9 cellular contexts compared by ENCODE assay signal in genomic region chr12:54369597-54370217, GRCh38. TPM values are rescaled to one million over a fixed set of nuclear protein-coding genes. Genes with fewer than 3 reads are reported as not detected.
A peak's percentile ranks its signal among the peaks of the same experiment; 100 is the strongest.
DNase-seq lines count a peak whose midpoint lies in the region; ATAC-seq and TF ChIP-seq lines count a peak whose summit lies in the region.
"Had no signal": no experiment of that assay in that cellular context is flagged by ENCODE, and none has a peak within 500 bp of the region (broad histone marks: within the 10 kb centered on the region; RNA-seq: fewer than 3 reads in every experiment).

No MANE protein-coding gene starts in this region.

- H3K27me3 ChIP-seq in breast epithelium (no peaks in the 10 kb centered on the region), mesenchymal stem cell (ENCODE audit: control insufficient read depth in 1 of 2, insufficient read depth in 1 of 2, low read length in 2 of 2) (no peaks in the 10 kb centered on the region), thyroid gland (no peaks in the 10 kb centered on the region)

- peak overlapping the region; percentile 82 for H4K8ac ChIP-seq in mesenchymal stem cell (ENCODE audit: low read length)

- H3K4me2 ChIP-seq in mesenchymal stem cell (ENCODE audit: low read length, poor library complexity, severe bottlenecking), result peak overlapping the region; percentile 86

- CTCF ChIA-PET in activated CD4-positive, alpha-beta T cell treated with anti-CD3 and anti-CD28 coated beads for 36 hours (lab: Charles Lee), result interaction anchor here (0.7 to 4.5 kb wide), 7 partner anchors 10 to 78 kb away, joined by 3 to 25 read pairs (median 7); partner anchors contain the start of gene ZNF385A

- H3K4me3 Mint-ChIP-seq in activated CD4-positive, alpha-beta T cell treated with anti-CD3 and anti-CD28 coated beads, Interleukin-2, amount 10 ng/mL, durations not matched to agents 24 days and 14 days, result peak overlapping the region; percentile 65
- no peak overlapping the region for H3K4me3 Mint-ChIP-seq in activated CD4-positive, alpha-beta T cell treated with anti-CD3 and anti-CD28 coated beads for 36 hours
- H3K4me3 Mint-ChIP-seq: central memory CD8-positive, alpha-beta T cell had no signal

- peaks cover 36% of the 10 kb centered on the region for H3K4me1 Mint-ChIP-seq in activated CD4-positive, alpha-beta T cell treated with anti-CD3 and anti-CD28 coated beads, Interleukin-2, amount 10 ng/mL, durations not matched to agents 24 days and 14 days
- peaks cover 34% of the 10 kb centered on the region for H3K4me1 Mint-ChIP-seq in activated CD4-positive, alpha-beta T cell treated with anti-CD3 and anti-CD28 coated beads for 36 hours

- no peak overlapping the region for H4K91ac ChIP-seq in mesenchymal stem cell (ENCODE audit: low read length)

- no peak for DNase-seq in activated CD4-positive, alpha-beta T cell treated with anti-CD3 and anti-CD28 coated beads, Interleukin-2, amount 10 ng/mL, durations not matched to agents 24 days and 14 days
- DNase-seq in activated CD4-positive, alpha-beta T cell treated with anti-CD3 and anti-CD28 coated beads for 36 hours, result no peak
- no peak for DNase-seq in breast epithelium (ENCODE audit: low spot score in 2 of 2)
- DNase-seq in mesenchymal stem cell, result no peak
- no peak for DNase-seq in thyroid gland
- DNase-seq in middle frontal gyrus (ENCODE audit: extremely low spot score, low spot score), result no peak
- no peak for DNase-seq in NCI-H1417 (lab: John Stamatoyannopoulos, UW)
- no peak for DNase-seq in HK-2 (ENCODE audit: unreplicated experiment)

- peak overlapping the region in 1 of 2 experiments; percentile 88 for H3K18ac ChIP-seq in mesenchymal stem cell (ENCODE audit: low read depth in 1 of 2, low read length in 2 of 2)

- H3K27ac ChIP-seq in breast epithelium (peak overlapping the region; percentile 71 to 77), mesenchymal stem cell (ENCODE audit: low read length, poor library complexity, severe bottlenecking) (no peak overlapping the region), thyroid gland (peak overlapping the region in 2 of 3 donors; percentile 63 to 67)

- H3K4me3 ChIP-seq in breast epithelium (peak overlapping the region; percentile 37 to 55 (median 44)), mesenchymal stem cell (ENCODE audit: insufficient read depth in 1 of 2, low read depth in 1 of 2, low read length in 2 of 2) (peak overlapping the region in 1 of 2 experiments; percentile 70), thyroid gland (replicated peaks in 1 of 3) (peak overlapping the region in 1 of 3 donors; percentile 15)

- no peak overlapping the region for H2BK15ac ChIP-seq in mesenchymal stem cell (ENCODE audit: low read depth, poor library complexity, severe bottlenecking)

- H2AK5ac ChIP-seq in mesenchymal stem cell (ENCODE audit: low read length, severe bottlenecking), result no peak overlapping the region

- no peaks in the 10 kb centered on the region for H3K9me3 Mint-ChIP-seq in activated CD4-positive, alpha-beta T cell treated with anti-CD3 and anti-CD28 coated beads, Interleukin-2, amount 10 ng/mL, durations not matched to agents 24 days and 14 days
- H3K9me3 Mint-ChIP-seq in activated CD4-positive, alpha-beta T cell treated with anti-CD3 and anti-CD28 coated beads for 36 hours (ENCODE audit: low read depth), result no peaks in the 10 kb centered on the region
- H3K9me3 Mint-ChIP-seq: central memory CD8-positive, alpha-beta T cell had no signal

- H3K9ac ChIP-seq in mesenchymal stem cell (ENCODE audit: low read length), result peak overlapping the region; percentile 80

- TF ChIP-seq CTCF in breast epithelium (IDR thresholded peaks at IDR 0.05) (no peak), thyroid gland (IDR thresholded peaks at IDR 0.05) (no peak)

- H3K36me3 Mint-ChIP-seq in activated CD4-positive, alpha-beta T cell treated with anti-CD3 and anti-CD28 coated beads, Interleukin-2, amount 10 ng/mL, durations not matched to agents 24 days and 14 days (ENCODE audit: low read depth), result no peaks in the 10 kb centered on the region
- no peaks in the 10 kb centered on the region for H3K36me3 Mint-ChIP-seq in activated CD4-positive, alpha-beta T cell treated with anti-CD3 and anti-CD28 coated beads for 36 hours (ENCODE audit: low read depth)

- H3K27ac Mint-ChIP-seq in activated CD4-positive, alpha-beta T cell treated with anti-CD3 and anti-CD28 coated beads, Interleukin-2, amount 10 ng/mL, durations not matched to agents 24 days and 14 days, result no peak overlapping the region
- no peak overlapping the region for H3K27ac Mint-ChIP-seq in activated CD4-positive, alpha-beta T cell treated with anti-CD3 and anti-CD28 coated beads for 36 hours

- peak overlapping the region; percentile 52 for H2BK120ac ChIP-seq in mesenchymal stem cell (ENCODE audit: low read depth, low read length)

- H2AFZ ChIP-seq in mesenchymal stem cell (ENCODE audit: low read depth, low read length), result no peak overlapping the region

- ATAC-seq in activated CD4-positive, alpha-beta T cell treated with anti-CD3 and anti-CD28 coated beads for 36 hours, result no peak

- POLR2A ChIA-PET in activated CD4-positive, alpha-beta T cell treated with anti-CD3 and anti-CD28 coated beads for 36 hours (lab: Charles Lee), result interaction anchor here (0.6 to 1.0 kb wide), 2 partner anchors 65 to 83 kb away, joined by 3 read pairs; no protein-coding TSS in a partner anchor

- intact Hi-C loops in activated CD4-positive, alpha-beta T cell treated with anti-CD3 and anti-CD28 coated beads, Interleukin-2, amount 10 ng/mL, durations not matched to agents 24 days and 14 days (cut with micrococcal nuclease), result loop anchor here (2.0 to 10.0 kb wide), 3 partner anchors 45 to 365 kb away; partner anchors contain the start of genes COPZ1, HOXC8 and HOXC9
- intact Hi-C loops in activated CD4-positive, alpha-beta T cell treated with anti-CD3 and anti-CD28 coated beads for 36 hours (cut with DNase I, micrococcal nuclease), result loop anchor here in 1 of 2 experiments (2.0 kb wide), 1 partner anchor 33 kb away; no protein-coding TSS in a partner anchor
- intact Hi-C loops in breast epithelium (cut with DNase I; ENCODE audit: low total_unique reads) (loop anchor here (10.0 kb wide), 2 partner anchors 85 to 155 kb away; partner anchors contain the start of genes CBX5 and HNRNPA1), thyroid gland (cut with DNase I) (loop anchor here (10.0 kb wide), 1 partner anchor 115 kb away; no protein-coding TSS in a partner anchor)

- H3K9me3 ChIP-seq in breast epithelium (no peaks in the 10 kb centered on the region), mesenchymal stem cell (ENCODE audit: control insufficient read depth, low read length) (no peaks in the 10 kb centered on the region), thyroid gland (no peaks in the 10 kb centered on the region)

- no peaks in the 10 kb centered on the region for H3K36me3 ChIP-seq in breast epithelium
- H3K36me3 ChIP-seq in mesenchymal stem cell (ENCODE audit: control insufficient read depth in 1 of 2, insufficient read depth in 2 of 2, low read depth in 1 of 2, low read length in 2 of 2), result peaks cover 3 to 17% of the 10 kb centered on the region in 2 experiments
- peaks cover 8 to 18% of the 10 kb centered on the region in 2 donors for H3K36me3 ChIP-seq in thyroid gland

- no peak overlapping the region for H3K23ac ChIP-seq in mesenchymal stem cell (ENCODE audit: low read length in 2 of 2)

- H3K27me3 Mint-ChIP-seq in activated CD4-positive, alpha-beta T cell treated with anti-CD3 and anti-CD28 coated beads, Interleukin-2, amount 10 ng/mL, durations not matched to agents 24 days and 14 days, result peaks cover 8% of the 10 kb centered on the region
- peaks cover 2% of the 10 kb centered on the region for H3K27me3 Mint-ChIP-seq in activated CD4-positive, alpha-beta T cell treated with anti-CD3 and anti-CD28 coated beads for 36 hours
- H3K27me3 Mint-ChIP-seq: central memory CD8-positive, alpha-beta T cell had no signal

- H3K4me1 ChIP-seq in breast epithelium (peaks cover 0 to 8% of the 10 kb centered on the region in 2 donors), mesenchymal stem cell (ENCODE audit: control insufficient read depth, insufficient read depth, low read depth, low read length) (peaks cover 26% of the 10 kb centered on the region), thyroid gland (peaks cover 18 to 49% of the 10 kb centered on the region in 2 donors)

- H3K4ac ChIP-seq in mesenchymal stem cell (ENCODE audit: low read depth in 1 of 2, low read length in 2 of 2), result no peak overlapping the region

- H2BK5ac ChIP-seq in mesenchymal stem cell (ENCODE audit: low read depth, low read length, poor library complexity, severe bottlenecking), result no peak overlapping the region

- no peaks in the 10 kb centered on the region for H3K79me1 ChIP-seq in mesenchymal stem cell (replicated peaks; ENCODE audit: low read length, poor library complexity, severe bottlenecking)

- TF ChIP-seq POLR2A in breast epithelium (IDR thresholded peaks at IDR 0.05) (no peak), thyroid gland (IDR thresholded peaks at IDR 0.05) (no peak)

- H3K14ac ChIP-seq in mesenchymal stem cell (ENCODE audit: low read length in 2 of 2), result no peak overlapping the region

- H2BK12ac ChIP-seq in mesenchymal stem cell (ENCODE audit: low read length in 2 of 2), result peak overlapping the region in 1 of 2 experiments; percentile 56

- WGBS in mesenchymal stem cell, result 36% methylated on average over 21 of the region's 27 CpGs
- WGBS in thyroid gland, 2 donors, result 62 to 70% methylated on average over 17 to 21 of the region's 27 CpGs

RNA-seq across cellular contexts. Expression of gene GPR84, which starts 5.4 kb away (rescaled TPM):
- 1.5 TPM in 2 replicates for total RNA-seq in activated CD4-positive, alpha-beta T cell treated with anti-CD3 and anti-CD28 coated beads, Interleukin-2, amount 10 ng/mL, durations not matched to agents 24 days and 14 days
- 1 to 10 TPM in 1 of 2 experiments, under 1 TPM in 1; 0.98 to 1.7 TPM for total RNA-seq in activated CD4-positive, alpha-beta T cell treated with anti-CD3 and anti-CD28 coated beads for 36 hours
- total RNA-seq in breast epithelium, result under 1 TPM in 1 of 3 donors, not detected in 2; 0.44 TPM
- polyA plus RNA-seq in mesenchymal stem cell (2013, experiment 1 of 2), result not detected
- polyA plus RNA-seq in mesenchymal stem cell (2013, experiment 2 of 2), result not detected
- under 1 TPM in 2 of 4 donors, not detected in 2; 0.39 to 0.40 TPM for total RNA-seq in thyroid gland

RNA-seq across cellular contexts. Expression of gene ZNF385A, which starts 14.8 kb away (rescaled TPM):
- total RNA-seq in activated CD4-positive, alpha-beta T cell treated with anti-CD3 and anti-CD28 coated beads, Interleukin-2, amount 10 ng/mL, durations not matched to agents 24 days and 14 days, result 0.84 and 1.2 TPM in 2 replicates
- under 1 TPM; 0.73 to 0.74 TPM for total RNA-seq in activated CD4-positive, alpha-beta T cell treated with anti-CD3 and anti-CD28 coated beads for 36 hours
- total RNA-seq in breast epithelium, result 10 to 100 TPM in 2 of 3 donors, 1 to 10 TPM in 1; 8.9 to 18.4 (median 10.5) TPM
- polyA plus RNA-seq in mesenchymal stem cell (2013, experiment 1 of 2), result 16.2 TPM
- 17.1 TPM for polyA plus RNA-seq in mesenchymal stem cell (2013, experiment 2 of 2)
- total RNA-seq in thyroid gland, result 10 to 100 TPM; 24.2 to 38.9 (median 29.3) TPM

RNA-seq across cellular contexts. Expression of gene COPZ1, which starts 44.8 kb away (rescaled TPM):
- 116 and 121 TPM in 2 replicates for total RNA-seq in activated CD4-positive, alpha-beta T cell treated with anti-CD3 and anti-CD28 coated beads, Interleukin-2, amount 10 ng/mL, durations not matched to agents 24 days and 14 days
- 10 to 100 TPM; 95.2 to 98.7 TPM for total RNA-seq in activated CD4-positive, alpha-beta T cell treated with anti-CD3 and anti-CD28 coated beads for 36 hours
- 100 to 1,000 TPM in 1 of 3 donors, 10 to 100 TPM in 2; 70.9 to 109 (median 90.1) TPM for total RNA-seq in breast epithelium
- polyA plus RNA-seq in mesenchymal stem cell (2013, experiment 1 of 2), result 182 TPM
- polyA plus RNA-seq in mesenchymal stem cell (2013, experiment 2 of 2), result 182 TPM
- 100 to 1,000 TPM; 181 to 284 (median 236) TPM for total RNA-seq in thyroid gland

RNA-seq across cellular contexts. Expression of gene ITGA5, which starts 49.4 kb away (rescaled TPM):
- total RNA-seq in activated CD4-positive, alpha-beta T cell treated with anti-CD3 and anti-CD28 coated beads, Interleukin-2, amount 10 ng/mL, durations not matched to agents 24 days and 14 days, result 43.9 and 48.0 TPM in 2 replicates
- total RNA-seq in activated CD4-positive, alpha-beta T cell treated with anti-CD3 and anti-CD28 coated beads for 36 hours, result 10 to 100 TPM; 38.6 to 58.0 TPM
- total RNA-seq in breast epithelium (100 to 1,000 TPM in 1 of 3 donors, 10 to 100 TPM in 2; 30.4 to 135 (median 81.9) TPM), thyroid gland (10 to 100 TPM; 40.3 to 64.5 (median 51.6) TPM)
- 248 TPM for polyA plus RNA-seq in mesenchymal stem cell (2013, experiment 1 of 2)
- polyA plus RNA-seq in mesenchymal stem cell (2013, experiment 2 of 2), result 244 TPM
